In the genomic region with DNA sequence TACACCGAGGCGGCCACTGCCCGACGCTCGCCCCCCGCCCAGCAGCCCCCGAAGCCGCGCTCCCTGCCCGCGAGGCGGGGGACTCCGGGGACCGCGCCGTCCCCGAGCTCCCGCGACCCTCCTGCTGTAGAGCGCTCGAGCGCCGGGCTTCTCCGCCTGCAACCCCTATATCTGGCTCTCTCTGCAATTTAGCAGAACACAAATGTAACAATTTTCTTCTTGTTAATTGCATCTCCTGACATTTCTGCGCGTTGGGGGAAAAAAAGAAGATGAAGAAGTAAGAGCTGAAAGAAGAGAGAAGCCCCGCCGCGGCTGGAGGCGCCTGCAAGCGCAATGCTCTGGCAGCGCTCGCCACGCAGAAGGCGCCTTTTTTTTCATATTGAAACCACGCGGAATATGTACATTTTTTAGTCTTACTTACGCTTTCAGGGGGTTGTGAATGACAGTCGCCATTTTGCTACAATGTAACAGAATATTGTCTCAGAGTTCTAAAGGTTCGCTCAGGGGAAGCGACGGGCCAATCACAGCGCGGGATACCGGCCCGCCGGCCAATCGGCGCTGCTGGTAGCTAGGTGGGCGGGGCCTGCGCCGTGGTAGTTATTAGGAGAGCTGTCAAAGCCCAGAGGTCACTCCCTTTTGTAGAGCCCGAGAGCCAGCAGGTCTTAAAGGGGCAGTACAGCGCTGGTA, we compare ENCODE assay signal across 8 cellular contexts. TPM values are rescaled to one million over a fixed set of nuclear protein-coding genes. Genes with fewer than 3 reads are reported as not detected.
DNase-seq lines count a peak whose midpoint lies in the region; ATAC-seq and TF ChIP-seq lines count a peak whose summit lies in the region.

A gene (minus strand): TSS at position 466 of the 687 bp plus-strand sequence. CDS start 13 bp downstream, at position 453.

- intact Hi-C loops in CD14-positive monocyte (cut with micrococcal nuclease) (no loop called here), lower lobe of right lung (cut with DNase I) (no loop called here)
- intact Hi-C loops in activated CD8-positive, alpha-beta T cell treated with anti-CD3 and anti-CD28 coated beads for 36 hours (cut with micrococcal nuclease), result no loop called here

- H3K27ac ChIP-seq in HL-60 (replicated peaks) (no peak within 1 kb of the TSS), lower lobe of right lung (no peak within 1 kb of the TSS)

- H3K9me3 ChIP-seq in lower lobe of right lung, result no peaks in the 10 kb centered on the region

- ATAC-seq in GM19467 (IDR thresholded peaks at IDR 0.05; ENCODE audit: unreplicated experiment) (peak; percentile 97), lower lobe of right lung (peak; percentile 99 to 100)
- peak; percentile 98 for ATAC-seq in activated CD8-positive, alpha-beta T cell treated with anti-CD3 and anti-CD28 coated beads for 36 hours

- peak within 1 kb of the TSS in 4 of 7 donors; percentile 37 to 64 (median 44) for H3K27ac Mint-ChIP-seq in CD14-positive monocyte
- no peak within 1 kb of the TSS for H3K27ac Mint-ChIP-seq in activated CD8-positive, alpha-beta T cell treated with anti-CD3 and anti-CD28 coated beads for 36 hours

- H3K4me1 ChIP-seq in lower lobe of right lung, result peaks cover 30% of the 10 kb centered on the region

- TF ChIP-seq CTCF in CD14-positive monocyte (IDR thresholded peaks at IDR 0.05) (no peak), HL-60 (IDR thresholded peaks at IDR 0.05; ENCODE audit: insufficient read depth, low read length) (no peak), lower lobe of right lung (IDR thresholded peaks at IDR 0.05) (no peak)
- TF ChIP-seq CTCF in activated CD8-positive, alpha-beta T cell treated with anti-CD3 and anti-CD28 coated beads for 36 hours (IDR thresholded peaks at IDR 0.05), result no peak

- POLR2A ChIA-PET in activated CD8-positive, alpha-beta T cell treated with anti-CD3 and anti-CD28 coated beads for 36 hours (lab: Charles Lee), result interaction anchor here (1.1 to 1.4 kb wide), 3 partner anchors 11 to 370 kb away, joined by 3 read pairs; a partner anchor contains a TSS

- no peaks in the 10 kb centered on the region for H3K36me3 ChIP-seq in lower lobe of right lung

- peaks cover 34% of the 10 kb centered on the region for H3K4me1 Mint-ChIP-seq in CD14-positive monocyte
- peaks cover 18% of the 10 kb centered on the region for H3K4me1 Mint-ChIP-seq in activated CD8-positive, alpha-beta T cell treated with anti-CD3 and anti-CD28 coated beads for 36 hours (ENCODE audit: low read depth)

- H3K4me3 Mint-ChIP-seq in CD14-positive monocyte, result peak within 1 kb of the TSS; percentile 91 to 98
- H3K4me3 Mint-ChIP-seq in activated CD8-positive, alpha-beta T cell treated with anti-CD3 and anti-CD28 coated beads for 36 hours, result peak within 1 kb of the TSS; percentile 87

- CTCF ChIA-PET in activated CD8-positive, alpha-beta T cell treated with anti-CD3 and anti-CD28 coated beads for 36 hours (lab: Charles Lee), result interaction anchor here (0.6 to 1.7 kb wide), 8 partner anchors 10 to 380 kb away, joined by 3 to 13 read pairs (median 4); no protein-coding TSS in a partner anchor

- DNase-seq in CD14-positive monocyte (ENCODE audit: low spot score) (peak; percentile 89), HL-60 (ENCODE audit: low read depth in 1 of 2, low spot score in 1 of 2) (peak; percentile 65 to 76), NCI-H82 treated with DMSO at 0.1 percent for 48 hours (lab: John Stamatoyannopoulos, UW; ENCODE audit: unreplicated experiment) (peak; percentile 72), lower lobe of right lung (peak; percentile 97)
- peak; percentile 96 for DNase-seq in activated CD8-positive, alpha-beta T cell treated with anti-CD3 and anti-CD28 coated beads for 36 hours
- DNase-seq in effector CD4-positive, alpha-beta T cell, result peak; percentile 88
- DNase-seq in stimulated activated CD4-positive, alpha-beta T cell treated with anti-CD3 and anti-CD28 coated beads, Interleukin-4, amount 100 ng/mL, for 48 hours (ENCODE audit: low read depth in 2 of 2), result peak; percentile 88 to 90

- H3K4me3 ChIP-seq in HL-60 (replicated peaks; ENCODE audit: insufficient read depth, low read length), result peak within 1 kb of the TSS; percentile 59
- peak within 1 kb of the TSS; percentile 83 for H3K4me3 ChIP-seq in lower lobe of right lung

- H3K27me3 ChIP-seq in HL-60 (ENCODE audit: insufficient read depth, poor library complexity, severe bottlenecking), result peaks cover 12% of the 10 kb centered on the region
- peaks cover 59% of the 10 kb centered on the region for H3K27me3 ChIP-seq in lower lobe of right lung (ENCODE audit: low read depth)

- peaks cover 78 to 86% (median 83%) of the 10 kb centered on the region in 3 donors for H3K27me3 Mint-ChIP-seq in CD14-positive monocyte (ENCODE audit: low read depth in 3 of 3)
- peaks cover 55% of the 10 kb centered on the region for H3K27me3 Mint-ChIP-seq in activated CD8-positive, alpha-beta T cell treated with anti-CD3 and anti-CD28 coated beads for 36 hours

- peaks cover 13 to 17% of the 10 kb centered on the region in 2 donors for H3K36me3 Mint-ChIP-seq in CD14-positive monocyte
- no peaks in the 10 kb centered on the region for H3K36me3 Mint-ChIP-seq in activated CD8-positive, alpha-beta T cell treated with anti-CD3 and anti-CD28 coated beads for 36 hours (ENCODE audit: low read depth)

- peaks cover 0 to 29% (median 17%) of the 10 kb centered on the region in 7 donors for H3K9me3 Mint-ChIP-seq in CD14-positive monocyte
- H3K9me3 Mint-ChIP-seq in activated CD8-positive, alpha-beta T cell treated with anti-CD3 and anti-CD28 coated beads for 36 hours, result no peaks in the 10 kb centered on the region

RNA-seq across cellular contexts. Expression of the gene that starts here (rescaled TPM):
- under 1 TPM in 1 of 2 donors, not detected in 1; 0.33 TPM for polyA plus RNA-seq in CD14-positive monocyte
- total RNA-seq in activated CD8-positive, alpha-beta T cell treated with anti-CD3 and anti-CD28 coated beads for 36 hours, result under 1 TPM; 0.13 to 0.54 TPM
- 0.59 TPM for total RNA-seq in lower lobe of right lung

Comparison
In these comparisons a context has a peak if more than half of its experiments do, and no peak if none do; other contexts are left out.
1. Peak in DNase-seq in CD14-positive monocyte; RNA of the gene not detected or under 1 TPM.
2. Peak in DNase-seq and ATAC-seq in activated CD8-positive, alpha-beta T cell treated with anti-CD3 and anti-CD28 coated beads for 36 hours; RNA of the gene not detected or under 1 TPM.
3. Peak in DNase-seq, ATAC-seq and H3K4me3 ChIP-seq in lower lobe of right lung; RNA of the gene not detected or under 1 TPM.